Comparison of ENCODE assay signal across 11 cellular contexts in genomic region chr3:9279959-9280358, GRCh38. TPM values are rescaled to one million over a fixed set of nuclear protein-coding genes. Genes with fewer than 3 reads are reported as not detected.
A peak's percentile ranks its signal among the peaks of the same experiment; 100 is the strongest.
DNase-seq lines count a peak whose midpoint lies in the region; ATAC-seq and TF ChIP-seq lines count a peak whose summit lies in the region.
"Had no signal": no experiment of that assay in that cellular context is flagged by ENCODE, and none has a peak within 500 bp of the region (broad histone marks: within the 10 kb centered on the region; RNA-seq: fewer than 3 reads in every experiment).

No MANE protein-coding gene starts in this region.

- H3K27me3 Mint-ChIP-seq in neural crest cell (ENCODE audit: low read depth), result no peaks in the 10 kb centered on the region

- H3K4me1 ChIP-seq in PC-3 (ENCODE audit: insufficient read depth, low read length) (no peaks in the 10 kb centered on the region), OCI-LY7 (ENCODE audit: insufficient read depth, low read length, poor library complexity, severe bottlenecking) (no peaks in the 10 kb centered on the region)

- no peak for ATAC-seq in PC-3

- H3K9me2 ChIP-seq in PC-3 (replicated peaks; ENCODE audit: low read length), result no peaks in the 10 kb centered on the region
- H3K9me2 ChIP-seq in OCI-LY7 (ENCODE audit: insufficient read depth, low read length), result no peaks in the 10 kb centered on the region

- H3K4me3 ChIP-seq in PC-3 (ENCODE audit: low read length) (no peak overlapping the region), fibroblast of the aortic adventitia (ENCODE audit: low read depth, low read length) (no peak overlapping the region), OCI-LY7 (ENCODE audit: low read depth, low read length, poor library complexity, severe bottlenecking) (no peak overlapping the region)

- H3K79me2 ChIP-seq in PC-3 (ENCODE audit: low read length), result no peaks in the 10 kb centered on the region
- no peaks in the 10 kb centered on the region for H3K79me2 ChIP-seq in OCI-LY7 (ENCODE audit: insufficient read depth, low read depth, low read length)

- H3K27me3 ChIP-seq in PC-3 (ENCODE audit: low read length), result no peaks in the 10 kb centered on the region
- H3K27me3 ChIP-seq: brain microvascular endothelial cell had no signal

- H3K4me3 Mint-ChIP-seq in neural crest cell, result peak overlapping the region; percentile 86
- H3K4me3 Mint-ChIP-seq: mesothelial cell of epicardium had no signal

- H3K36me3 ChIP-seq in PC-3 (ENCODE audit: low read depth, low read length) (no peaks in the 10 kb centered on the region), OCI-LY7 (ENCODE audit: insufficient read depth, low read length) (no peaks in the 10 kb centered on the region)
- H3K36me3 ChIP-seq: brain microvascular endothelial cell had no signal

- no peaks in the 10 kb centered on the region for H3F3A ChIP-seq in PC-3 (ENCODE audit: low read length, unreplicated experiment)

- TF ChIP-seq CTCF in PC-3 (conservative IDR thresholded peaks at IDR 0.05; ENCODE audit: low read depth, low read length) (no peak), fibroblast of the aortic adventitia (IDR thresholded peaks at IDR 0.05; ENCODE audit: insufficient read depth, low read length) (no peak), neural crest cell (conservative IDR thresholded peaks at IDR 0.05) (no peak), OCI-LY7 (conservative IDR thresholded peaks at IDR 0.05; ENCODE audit: low read length) (no peak)

- H3K27ac ChIP-seq in PC-3 (ENCODE audit: low read length) (no peak overlapping the region), OCI-LY7 (ENCODE audit: low read depth, low read length, poor library complexity, severe bottlenecking) (no peak overlapping the region)
- H3K27ac ChIP-seq: brain microvascular endothelial cell had no signal

- H3K27ac Mint-ChIP-seq in neural crest cell (ENCODE audit: unreplicated experiment), result peak overlapping the region; percentile 89

- no peaks in the 10 kb centered on the region for H3K9me3 Mint-ChIP-seq in neural crest cell
- H3K9me3 Mint-ChIP-seq: mesothelial cell of epicardium had no signal

- CTCF ChIA-PET in PC-3 (lab: Charles Lee) (no interaction called here), OCI-LY7 (lab: Charles Lee; ENCODE audit: unreplicated experiment) (no interaction called here)

- H4K20me1 ChIP-seq in PC-3 (ENCODE audit: low read length) (no peaks in the 10 kb centered on the region), OCI-LY7 (ENCODE audit: insufficient read depth, low read length) (no peaks in the 10 kb centered on the region)

- intact Hi-C loops in PC-3 (cut with micrococcal nuclease) (no loop called here), OCI-LY7 (cut with micrococcal nuclease; ENCODE audit: unreplicated experiment) (no loop called here)

- no peaks in the 10 kb centered on the region for H3K36me3 Mint-ChIP-seq in neural crest cell (ENCODE audit: low read depth)
- H3K36me3 Mint-ChIP-seq: mesothelial cell of epicardium had no signal

- POLR2A ChIA-PET in PC-3 (lab: Charles Lee; ENCODE audit: unreplicated experiment) (no interaction called here), OCI-LY7 (lab: Charles Lee) (interaction anchor here (0.6 to 0.7 kb wide), 2 partner anchors 102 to 440 kb away, joined by 3 to 5 read pairs; no protein-coding TSS in a partner anchor)

- H3K4me2 ChIP-seq in PC-3 (ENCODE audit: low read length) (no peak overlapping the region), OCI-LY7 (ENCODE audit: low read length) (no peak overlapping the region)

- in situ Hi-C loops in G401 (cut with HindIII; ENCODE audit: low sequenced_read_pairs), result no loop called here

- H2AFZ ChIP-seq in PC-3 (ENCODE audit: low read length) (no peak overlapping the region), OCI-LY7 (ENCODE audit: low read length) (no peak overlapping the region)

- H3K9me3 ChIP-seq in PC-3 (ENCODE audit: low read length) (no peaks in the 10 kb centered on the region), OCI-LY7 (ENCODE audit: low read length) (no peaks in the 10 kb centered on the region)

- peak; percentile 66 for DNase-seq in G401 (ENCODE audit: low spot score)
- peak; percentile 25 for DNase-seq in PC-3
- DNase-seq in fibroblast of the aortic adventitia (ENCODE audit: low read depth), result peak; percentile 17
- peak; percentile 44 for DNase-seq in neural crest cell (ENCODE audit: low read depth, low spot score)
- no peak for DNase-seq in NCI-H2081 (lab: John Stamatoyannopoulos, UW)
- DNase-seq in activated T-cell treated with anti-CD3 and anti-CD28 coated beads for 4 hours, result no peak
- DNase-seq in OCI-LY7 (ENCODE audit: low spot score), result no peak
- DNase-seq in activated gamma-delta T cell (lab: John Stamatoyannopoulos, UW), result no peak
- DNase-seq: brain microvascular endothelial cell; stimulated activated CD8-positive, alpha-beta memory T cell treated with anti-CD3 and anti-CD28 coated beads, Interleukin-4, amount 100 ng/mL, for 48 hours had no signal

- no peak overlapping the region for H3K9ac ChIP-seq in PC-3 (ENCODE audit: low read length)

- BruUV-seq in PC-3 (replicated peaks; lab: Mats Ljungman, UMichigan), result no TSS peak
- no TSS peak for BruUV-seq in OCI-LY7 (replicated peaks; lab: Mats Ljungman, UMichigan)

- H3K4me1 Mint-ChIP-seq in neural crest cell, result peaks cover 50% of the 10 kb centered on the region

RNA-seq across cellular contexts. Expression of gene SRGAP3, which starts 30.5 kb away (rescaled TPM):
- 0.18 and 0.37 TPM in 2 replicates for total RNA-seq in G401 (2014; rRNA removed; shearing (Covaris generic))
- 7.5 and 9.6 TPM in 2 replicates for total RNA-seq in PC-3 (2014; rRNA removed)
- 4.6 and 6.1 TPM in 2 replicates for total RNA-seq in fibroblast of the aortic adventitia (ENCODE audit: low replicate concordance)
- 58.4 and 60.5 TPM in 2 replicates for total RNA-seq in neural crest cell
- total RNA-seq in OCI-LY7 (2014; rRNA removed; shearing (Covaris generic)), result 0.10 and 1.7 TPM in 2 replicates
- 0.76 and 1.5 TPM in 2 replicates for total RNA-seq in OCI-LY7 (2022)

Comparison
In these comparisons a context has a peak if more than half of its experiments do, and no peak if none do; other contexts are left out.
1. DNase-seq: peak in G401 (single experiment), PC-3 (single experiment), fibroblast of the aortic adventitia (single experiment) and neural crest cell (single experiment); none in NCI-H2081 (0 of 2), activated T-cell treated with anti-CD3 and anti-CD28 coated beads for 4 hours (single experiment), OCI-LY7 (single experiment) and activated gamma-delta T cell (single experiment).